Comparison of ENCODE assay signal across 12 cellular contexts in genomic region chr10:30651470-30652397, GRCh38. TPM values are rescaled to one million over a fixed set of nuclear protein-coding genes. Genes with fewer than 3 reads are reported as not detected.
DNase-seq lines count a peak whose midpoint lies in the region; ATAC-seq and TF ChIP-seq lines count a peak whose summit lies in the region.
"Not testable (repeated sequence)": the region's sequence is repeated elsewhere in the genome, so short reads cannot be mapped to it uniquely, and the experiment has no call there.
"Had no signal": no experiment of that assay in that cellular context is flagged by ENCODE, and none has a peak within 500 bp of the region (broad histone marks: within the 10 kb centered on the region; RNA-seq: fewer than 3 reads in every experiment).

No MANE protein-coding gene starts in this region.

- not testable (repeated sequence) for H4K12ac ChIP-seq in trophoblast cell (ENCODE audit: low read depth, low read length)

- H2BK120ac ChIP-seq in trophoblast cell (ENCODE audit: insufficient read depth, low read length, poor library complexity), result not testable (repeated sequence)

- H3K4me1 ChIP-seq in trophoblast cell (ENCODE audit: control insufficient read depth in 1 of 2, insufficient read depth in 2 of 2, low read length in 2 of 2); upper lobe of left lung: not testable (repeated sequence)

- not testable (repeated sequence) for H3K9me3 Mint-ChIP-seq in T-helper 2 cell treated with Interferon-gamma antibody and Interleukin-4, amounts not matched to agents 5 μg/mL and 100 μg/mL, for 36 hours

- H3K9me3 ChIP-seq in trophoblast cell (ENCODE audit: insufficient read depth, low read depth, low read length); upper lobe of left lung: not testable (repeated sequence)

- H3K4me3 Mint-ChIP-seq in T-helper 2 cell treated with Interferon-gamma antibody and Interleukin-4, amounts not matched to agents 5 μg/mL and 100 μg/mL, for 36 hours, result not testable (repeated sequence)

- not testable (repeated sequence) for H3K27ac ChIP-seq in trophoblast cell (ENCODE audit: low read depth, low read length)
- peak overlapping the region; percentile 15 to 70 (median 26) for H3K27ac ChIP-seq in upper lobe of left lung

- not testable (repeated sequence) for H3K79me1 ChIP-seq in trophoblast cell (ENCODE audit: low read length)

- H3K4ac ChIP-seq in trophoblast cell (ENCODE audit: low read depth, low read length), result not testable (repeated sequence)

- ATAC-seq in upper lobe of left lung (ENCODE audit: low FRiP score in 2 of 2), result peak in 1 of 2 donors; percentile 44

- H3K27me3 ChIP-seq in trophoblast cell (ENCODE audit: insufficient read depth, low read length); upper lobe of left lung: not testable (repeated sequence)

- H3K4me2 ChIP-seq in trophoblast cell (ENCODE audit: low read length), result not testable (repeated sequence)

- DNase-seq in DMS53 treated with DMSO at 0.1 percent for 48 hours (lab: John Stamatoyannopoulos, UW; ENCODE audit: unreplicated experiment) (peak; percentile 8), HT1080 (ENCODE audit: low read depth) (peak; percentile 17), amniotic epithelial cell (ENCODE audit: low read depth) (peak; percentile 54), fibroblast of gingiva (ENCODE audit: low read depth) (peak; percentile 40), iris pigment epithelial cell (ENCODE audit: low read depth) (peak; percentile 59)
- peak; percentile 64 for DNase-seq in T-helper 2 cell treated with Interferon-gamma antibody and Interleukin-4, amounts not matched to agents 5 μg/mL and 100 μg/mL, for 36 hours (ENCODE audit: low spot score)
- not testable (repeated sequence) for DNase-seq in trophoblast cell, upper lobe of left lung

- not testable (repeated sequence) for H3K23ac ChIP-seq in trophoblast cell (ENCODE audit: low read length)

- not testable (repeated sequence) for H2AFZ ChIP-seq in trophoblast cell (ENCODE audit: insufficient read depth, low read length, poor library complexity)

- not testable (repeated sequence) for H2BK12ac ChIP-seq in trophoblast cell (ENCODE audit: low read length)

- TF ChIP-seq EP300 in upper lobe of left lung (IDR thresholded peaks at IDR 0.05), result not testable (repeated sequence)

- not testable (repeated sequence) for H2AK5ac ChIP-seq in trophoblast cell (ENCODE audit: low read length)

- not testable (repeated sequence) for H3K79me2 ChIP-seq in trophoblast cell (ENCODE audit: control insufficient read depth, insufficient read depth, low read length, poor library complexity)

- peaks cover 12% of the 10 kb centered on the region for H3K4me1 Mint-ChIP-seq in T-helper 2 cell treated with Interferon-gamma antibody and Interleukin-4, amounts not matched to agents 5 μg/mL and 100 μg/mL, for 36 hours (ENCODE audit: low read depth)

- H4K91ac ChIP-seq in trophoblast cell (ENCODE audit: low read depth, low read length), result not testable (repeated sequence)

- H3K9ac ChIP-seq in trophoblast cell (ENCODE audit: low read length), result not testable (repeated sequence)

- H3K18ac ChIP-seq in trophoblast cell (ENCODE audit: low read length), result not testable (repeated sequence)

- TF ChIP-seq CTCF in upper lobe of left lung (IDR thresholded peaks at IDR 0.05), result not testable (repeated sequence)

- not testable (repeated sequence) for H2BK5ac ChIP-seq in trophoblast cell (ENCODE audit: low read depth, low read length, poor library complexity)

- H4K8ac ChIP-seq in trophoblast cell (ENCODE audit: low read depth, low read length), result not testable (repeated sequence)

- H3K36me3 Mint-ChIP-seq in T-helper 2 cell treated with Interferon-gamma antibody and Interleukin-4, amounts not matched to agents 5 μg/mL and 100 μg/mL, for 36 hours (ENCODE audit: low read depth), result not testable (repeated sequence)

- H3K4me3 ChIP-seq in trophoblast cell (ENCODE audit: low read depth, low read length), result peak overlapping the region; percentile 64
- H3K4me3 ChIP-seq in upper lobe of left lung, result not testable (repeated sequence)

- no CpG with 5 or more reads among the region's 10 CpGs for WGBS in trophoblast cell (ENCODE audit: extremely low coverage, insufficient coverage, insufficient read length)
- WGBS in upper lobe of left lung, 2 donors, result 73 to 75% methylated on average over 8 to 10 of the region's 10 CpGs

- H3K14ac ChIP-seq in trophoblast cell (ENCODE audit: low read length), result not testable (repeated sequence)

- peaks cover 22% of the 10 kb centered on the region for H3K27me3 Mint-ChIP-seq in T-helper 2 cell treated with Interferon-gamma antibody and Interleukin-4, amounts not matched to agents 5 μg/mL and 100 μg/mL, for 36 hours (ENCODE audit: low read depth)

- TF ChIP-seq POLR2A in upper lobe of left lung (IDR thresholded peaks at IDR 0.05), result not testable (repeated sequence)

- not testable (repeated sequence) for H3K27ac Mint-ChIP-seq in T-helper 2 cell treated with Interferon-gamma antibody and Interleukin-4, amounts not matched to agents 5 μg/mL and 100 μg/mL, for 36 hours

- H3K36me3 ChIP-seq in trophoblast cell (ENCODE audit: control insufficient read depth in 1 of 2, insufficient read depth in 2 of 2, low read length in 2 of 2); upper lobe of left lung: not testable (repeated sequence)

RNA-seq across cellular contexts. Expression of gene LYZL2, which starts 22.2 kb away (rescaled TPM):
- not detected in 2 replicates for total RNA-seq in HT1080 (2014; rRNA removed; shearing (Covaris generic))
- polyA plus RNA-seq in HT1080 (2015; cell fraction: cytosol; rRNA removed), result not detected in 2 replicates
- polyA plus RNA-seq in HT1080 (2015; cell fraction: nucleus; rRNA removed), result not detected in 2 replicates
- not detected in 2 replicates for polyA plus RNA-seq in trophoblast cell (2013)
- total RNA-seq in upper lobe of left lung, result not detected
- total RNA-seq: cerebellum, posterior vena cava, skeletal muscle tissue, thyroid gland had no signal
